8 cellular contexts compared by ENCODE assay signal in the genomic region with DNA sequence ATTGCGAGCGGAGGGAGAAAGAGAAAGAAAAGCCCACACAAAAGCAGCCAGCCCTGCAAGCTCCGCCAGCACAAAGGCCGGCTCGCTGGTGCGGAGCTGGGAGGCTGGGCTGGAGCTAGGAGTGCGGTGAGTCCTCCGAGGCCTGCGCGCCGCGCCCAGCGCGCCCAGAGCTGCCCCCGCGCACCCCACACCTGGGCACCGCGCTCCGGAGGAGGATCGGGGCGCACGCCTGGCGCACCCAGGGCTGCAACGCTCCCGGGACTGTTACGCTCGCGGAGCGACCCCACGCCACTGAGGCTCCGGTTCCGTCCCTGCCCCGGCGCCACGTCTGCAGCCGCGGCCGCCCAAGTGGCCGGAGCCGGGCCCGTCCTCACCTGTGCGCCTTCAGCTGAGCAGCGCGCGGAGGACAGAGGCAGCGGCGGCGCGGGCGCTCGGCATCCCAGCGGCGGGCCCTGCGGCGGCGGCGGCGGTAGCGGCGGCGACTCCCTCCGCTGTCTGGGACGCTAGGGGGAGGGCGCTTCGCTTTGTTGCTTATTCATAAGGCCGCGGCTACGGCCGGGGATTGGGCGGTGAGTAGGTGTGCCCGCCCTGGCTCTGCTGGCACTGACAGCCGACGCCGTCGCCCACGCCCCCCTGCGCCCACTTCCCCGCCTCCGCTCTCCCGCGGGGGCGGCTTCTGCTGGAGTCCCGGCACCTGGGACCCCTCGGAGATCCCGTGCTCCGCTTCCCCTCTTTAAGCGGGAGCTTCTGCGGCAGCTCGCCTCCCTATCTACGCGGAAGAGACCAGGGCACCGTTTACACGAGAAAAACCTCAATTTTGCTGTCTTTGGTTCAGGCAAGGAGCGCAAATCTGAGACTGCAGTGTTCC. TPM values are rescaled to one million over a fixed set of nuclear protein-coding genes. Genes with fewer than 3 reads are reported as not detected.
DNase-seq lines count a peak whose midpoint lies in the region; ATAC-seq and TF ChIP-seq lines count a peak whose summit lies in the region.

A gene with protein sequence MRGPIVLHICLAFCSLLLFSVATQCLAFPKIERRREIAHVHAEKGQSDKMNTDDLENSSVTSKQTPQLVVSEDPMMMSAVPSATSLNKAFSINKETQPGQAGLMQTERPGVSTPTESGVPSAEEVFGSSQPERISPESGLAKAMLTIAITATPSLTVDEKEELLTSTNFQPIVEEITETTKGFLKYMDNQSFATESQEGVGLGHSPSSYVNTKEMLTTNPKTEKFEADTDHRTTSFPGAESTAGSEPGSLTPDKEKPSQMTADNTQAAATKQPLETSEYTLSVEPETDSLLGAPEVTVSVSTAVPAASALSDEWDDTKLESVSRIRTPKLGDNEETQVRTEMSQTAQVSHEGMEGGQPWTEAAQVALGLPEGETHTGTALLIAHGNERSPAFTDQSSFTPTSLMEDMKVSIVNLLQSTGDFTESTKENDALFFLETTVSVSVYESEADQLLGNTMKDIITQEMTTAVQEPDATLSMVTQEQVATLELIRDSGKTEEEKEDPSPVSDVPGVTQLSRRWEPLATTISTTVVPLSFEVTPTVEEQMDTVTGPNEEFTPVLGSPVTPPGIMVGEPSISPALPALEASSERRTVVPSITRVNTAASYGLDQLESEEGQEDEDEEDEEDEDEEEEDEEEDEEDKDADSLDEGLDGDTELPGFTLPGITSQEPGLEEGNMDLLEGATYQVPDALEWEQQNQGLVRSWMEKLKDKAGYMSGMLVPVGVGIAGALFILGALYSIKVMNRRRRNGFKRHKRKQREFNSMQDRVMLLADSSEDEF (minus strand): TSS at position 513 of the 868 bp plus-strand sequence. CDS start 12,855 bp downstream, outside the sequence.

- no peak within 1 kb of the TSS for H3K27ac Mint-ChIP-seq in activated naive CD8-positive, alpha-beta T cell treated with anti-CD3 and anti-CD28 coated beads for 36 hours

- DNase-seq in G401 (ENCODE audit: low spot score): peak; percentile 90
- DNase-seq in HEK293T (ENCODE audit: extremely low spot score): peak; percentile 85
- DNase-seq in NAMALWA (ENCODE audit: low spot score): peak; percentile 76
- DNase-seq in SK-N-SH: peak; percentile 85
- DNase-seq in activated naive CD8-positive, alpha-beta T cell treated with anti-CD3 and anti-CD28 coated beads for 36 hours: peak; percentile 67
- DNase-seq in Right ventricle myocardium superior: peak; percentile 93
- DNase-seq in ovary: peak; percentile 83 to 89 (median 85)
- peak; percentile 89 to 91 for DNase-seq in thyroid gland

- H3K36me3 Mint-ChIP-seq in activated naive CD8-positive, alpha-beta T cell treated with anti-CD3 and anti-CD28 coated beads for 36 hours: no peaks in the 10 kb centered on the region

- peaks cover 72% of the 10 kb centered on the region for H3K27me3 Mint-ChIP-seq in activated naive CD8-positive, alpha-beta T cell treated with anti-CD3 and anti-CD28 coated beads for 36 hours

- H3K36me3 ChIP-seq in SK-N-SH (replicated peaks in 1 of 2; ENCODE audit: control insufficient read depth in 1 of 2, insufficient read depth in 2 of 2, low read length in 1 of 2) (no peaks in the 10 kb centered on the region), ovary (no peaks in the 10 kb centered on the region), thyroid gland (no peaks in the 10 kb centered on the region)

- H3K27me3 ChIP-seq in SK-N-SH (ENCODE audit: insufficient read depth): peaks cover 52% of the 10 kb centered on the region
- H3K27me3 ChIP-seq in ovary: no peaks in the 10 kb centered on the region
- no peaks in the 10 kb centered on the region for H3K27me3 ChIP-seq in thyroid gland

- peaks cover 6% of the 10 kb centered on the region for H3F3A ChIP-seq in SK-N-SH (replicated peaks; ENCODE audit: insufficient read depth)

- peaks cover 15% of the 10 kb centered on the region for H3K4me1 Mint-ChIP-seq in activated naive CD8-positive, alpha-beta T cell treated with anti-CD3 and anti-CD28 coated beads for 36 hours

- no peaks in the 10 kb centered on the region for H3K79me2 ChIP-seq in SK-N-SH (ENCODE audit: insufficient read depth)

- in situ Hi-C loops in G401 (cut with HindIII; ENCODE audit: low sequenced_read_pairs): no loop called here

- H3K27ac ChIP-seq in SK-N-SH (ENCODE audit: low read depth in 2 of 2, low read length in 1 of 2): no peak within 1 kb of the TSS
- H3K27ac ChIP-seq in ovary: peak within 1 kb of the TSS; percentile 38 to 73
- peak within 1 kb of the TSS; percentile 47 to 57 (median 56) for H3K27ac ChIP-seq in thyroid gland

- CTCF ChIA-PET in HEK293T (lab: Yijun Ruan, JAX): no interaction called here
- CTCF ChIA-PET in SK-N-SH (lab: Yijun Ruan, JAX): interaction anchor here (2.0 to 2.2 kb wide), 2 partner anchors 13 to 43 kb away, joined by 4 to 6 read pairs; no protein-coding TSS in a partner anchor

- H3K4me3 ChIP-seq in SK-N-SH (ENCODE audit: low read depth in 2 of 2, low read length in 1 of 2): peak within 1 kb of the TSS; percentile 58 to 63
- H3K4me3 ChIP-seq in ovary: peak within 1 kb of the TSS; percentile 91
- H3K4me3 ChIP-seq in thyroid gland (replicated peaks in 1 of 3): peak within 1 kb of the TSS; percentile 41 to 61 (median 60)

- H3K4me2 ChIP-seq in SK-N-SH: peak within 1 kb of the TSS; percentile 83

- peak; percentile 58 for TF ChIP-seq POLR2A in ovary (IDR thresholded peaks at IDR 0.05)
- TF ChIP-seq POLR2A in thyroid gland (IDR thresholded peaks at IDR 0.05): peak in 1 of 2 donors; percentile 90

- peak within 1 kb of the TSS; percentile 71 for H3K4me3 Mint-ChIP-seq in activated naive CD8-positive, alpha-beta T cell treated with anti-CD3 and anti-CD28 coated beads for 36 hours

- TF ChIP-seq CTCF in SK-N-SH (IDR thresholded peaks at IDR 0.05) (no peak), ovary (IDR thresholded peaks at IDR 0.05) (peak in 2 of 3 donors; percentile 36 to 44), thyroid gland (IDR thresholded peaks at IDR 0.05) (peak in 2 of 6 experiments; percentile 25 to 27)

- H4K20me1 ChIP-seq in SK-N-SH (ENCODE audit: insufficient read depth): no peaks in the 10 kb centered on the region

- peak within 1 kb of the TSS; percentile 33; the same call in 1 of the 2 replicates for H3K9ac ChIP-seq in SK-N-SH

- H3K9me2 ChIP-seq in SK-N-SH: no peaks in the 10 kb centered on the region

- POLR2A ChIA-PET in HEK293T (lab: Yijun Ruan, JAX) (interaction anchor here (1.2 kb wide), 1 partner anchor 47 kb away, joined by 3 read pairs; no protein-coding TSS in a partner anchor), SK-N-SH (lab: Yijun Ruan, JAX) (no interaction called here)

- 3% methylated on average over 21 of the region's 94 CpGs for WGBS in SK-N-SH (ENCODE audit: low lambda C conversion rate)
- WGBS in ovary, 3 donors: 0% methylated on average over 62 to 94 of the region's 94 CpGs
- WGBS in thyroid gland, 2 donors: 0 to 2% methylated on average over 30 to 35 of the region's 94 CpGs

- no peaks in the 10 kb centered on the region for H3K9me3 ChIP-seq in SK-N-SH
- H3K9me3 ChIP-seq in ovary: no peaks in the 10 kb centered on the region
- no peaks in the 10 kb centered on the region for H3K9me3 ChIP-seq in thyroid gland

- peak; percentile 99 for ATAC-seq in Right ventricle myocardium superior (ENCODE audit: poor library complexity)

- H3K4me1 ChIP-seq in SK-N-SH (ENCODE audit: control insufficient read depth in 1 of 2, insufficient read depth in 2 of 2, low read depth in 1 of 2, low read length in 1 of 2) (peaks cover 0 to 8% of the 10 kb centered on the region in 2 experiments; a peak in 1 of 4 replicates), ovary (ENCODE audit: insufficient read depth) (peaks cover 2% of the 10 kb centered on the region), thyroid gland (peaks cover 5 to 11% of the 10 kb centered on the region in 2 donors)

- no peaks in the 10 kb centered on the region for H3K9me3 Mint-ChIP-seq in activated naive CD8-positive, alpha-beta T cell treated with anti-CD3 and anti-CD28 coated beads for 36 hours

- TF ChIP-seq EP300 in SK-N-SH (IDR thresholded peaks at IDR 0.05; ENCODE audit: borderline replicate concordance in 1 of 2, low read depth in 1 of 2, low read length in 1 of 2): 0 out of 4 replicates have a peak, but pooled peaks of 1 of the 2 experiments have one; percentile 8
- TF ChIP-seq EP300 in ovary (IDR thresholded peaks at IDR 0.05): no peak

- peak within 1 kb of the TSS; percentile 90 for H2AFZ ChIP-seq in SK-N-SH (ENCODE audit: low read depth)

- TF ChIP-seq RAD21 in SK-N-SH (IDR thresholded peaks at IDR 0.05; ENCODE audit: low read length): no peak

- intact Hi-C loops in Right ventricle myocardium superior (cut with DNase I): no loop called here
- intact Hi-C loops in ovary (cut with DNase I): no loop called here
- intact Hi-C loops in thyroid gland (cut with DNase I): no loop called here

TF ChIP-seq in HEK293T, 16 proteins besides CTCF, POLR2A, EP300 and RAD21:
- TF ChIP-seq SP1 (IDR thresholded peaks at IDR 0.05): no peak
- peak; percentile 47; the same call in 1 of the 2 replicates for TF ChIP-seq L3MBTL2 (conservative IDR thresholded peaks at IDR 0.05)

TF ChIP-seq in SK-N-SH, 30 proteins besides CTCF, POLR2A, EP300 and RAD21 (continues in another document):
- TF ChIP-seq, protein P1, sequence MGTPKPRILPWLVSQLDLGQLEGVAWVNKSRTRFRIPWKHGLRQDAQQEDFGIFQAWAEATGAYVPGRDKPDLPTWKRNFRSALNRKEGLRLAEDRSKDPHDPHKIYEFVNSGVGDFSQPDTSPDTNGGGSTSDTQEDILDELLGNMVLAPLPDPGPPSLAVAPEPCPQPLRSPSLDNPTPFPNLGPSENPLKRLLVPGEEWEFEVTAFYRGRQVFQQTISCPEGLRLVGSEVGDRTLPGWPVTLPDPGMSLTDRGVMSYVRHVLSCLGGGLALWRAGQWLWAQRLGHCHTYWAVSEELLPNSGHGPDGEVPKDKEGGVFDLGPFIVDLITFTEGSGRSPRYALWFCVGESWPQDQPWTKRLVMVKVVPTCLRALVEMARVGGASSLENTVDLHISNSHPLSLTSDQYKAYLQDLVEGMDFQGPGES (IDR thresholded peaks at IDR 0.05; ENCODE audit: low read depth, low read length): no peak

RNA-seq across cellular contexts. Expression of the gene that starts here (rescaled TPM):
- 2.1 and 3.7 TPM in 2 replicates for total RNA-seq in G401 (2014; rRNA removed; shearing (Covaris generic))
- polyA plus RNA-seq in SK-N-SH (2012; rRNA removed) (0.31 and 0.39 TPM in 2 replicates), ovary (10 to 100 TPM in 1 of 2 donors, 1 to 10 TPM in 1; 4.6 to 14.2 TPM)
- polyA plus RNA-seq in SK-N-SH (2012; cell fraction: cytosol; rRNA removed): 0.44 and 0.49 TPM in 2 replicates
- 0.20 and 0.58 TPM in 2 replicates for polyA plus RNA-seq in SK-N-SH (2012; cell fraction: nucleus; rRNA removed)
- not detected for total RNA-seq in activated naive CD8-positive, alpha-beta T cell treated with anti-CD3 and anti-CD28 coated beads for 36 hours
- total RNA-seq in Right ventricle myocardium superior (6.2 TPM), ovary (10 to 100 TPM in 5 of 7 donors, 1 to 10 TPM in 2; 6.3 to 22.5 (median 17.8) TPM), thyroid gland (1 to 10 TPM; 4.2 to 7.5 (median 7.0) TPM)

Comparison
In these comparisons a context has a peak if more than half of its experiments do, and no peak if none do; other contexts are left out.
1. Peak in DNase-seq, H3K4me3 ChIP-seq, H3K9ac ChIP-seq and H3K4me2 ChIP-seq in SK-N-SH; RNA of the gene not detected or under 1 TPM.
2. Peak in DNase-seq in activated naive CD8-positive, alpha-beta T cell treated with anti-CD3 and anti-CD28 coated beads for 36 hours; RNA of the gene not detected or under 1 TPM.
3. H3K27ac ChIP-seq: peak in ovary (2 of 2) and thyroid gland (3 of 3); none in SK-N-SH (0 of 2).
4. Peak in every context shown above with its lines, with median percentiles within 50 percentile points of each other: DNase-seq and H3K4me3 ChIP-seq.